1 cellular context compared by ENCODE assay signal in genomic region chr1:68497358-68497698, GRCh38.
TF ChIP-seq lines count a peak whose summit lies in the region.

No MANE protein-coding gene starts in this region.

TF ChIP-seq in HCT116, 20 proteins besides CTCF, POLR2A, EP300 and RAD21 (continued from another document):
- TF ChIP-seq EZH2phosphoT487 (IDR thresholded peaks at IDR 0.05; ENCODE audit: borderline replicate concordance): no peak
